1 cellular context compared by ENCODE assay signal in genomic region chr20:1338801-1339200, GRCh38.
A peak's percentile ranks its signal among the peaks of the same experiment; 100 is the strongest.
TF ChIP-seq lines count a peak whose summit lies in the region.

No MANE protein-coding gene starts in this region.

TF ChIP-seq in HepG2, 621 proteins besides CTCF, POLR2A, EP300 and RAD21:
- no peak for TF ChIP-seq ATF6 (CRISPR knock-in tag; conservative IDR thresholded peaks at IDR 0.05)
- TF ChIP-seq PAF1 (CRISPR knock-in tag; IDR thresholded peaks at IDR 0.05), result peak; percentile 49; the same call in 1 of the 2 replicates
